Comparison of ENCODE assay signal across 36 cellular contexts in genomic region chr4:107630185-107630705, GRCh38.
"Had no signal": no experiment of that assay in that cellular context is flagged by ENCODE, and none has a peak within 500 bp of the region (broad histone marks: within the 10 kb centered on the region; RNA-seq: fewer than 3 reads in every experiment).

No MANE protein-coding gene starts in this region.

- H3K27me3 Mint-ChIP-seq: activated CD4-positive, alpha-beta memory T cell treated with anti-CD3 and anti-CD28 coated beads for 36 hours; activated naive CD8-positive, alpha-beta T cell treated with anti-CD3 and anti-CD28 coated beads, Interleukin-2, amount 50 U/mL, for 24 hours; activated T-helper 17 cell treated with anti-CD3 and anti-CD28 coated beads, Interleukin-2, amount 50 U/mL, for 72 hours; dendritic cell treated with granulocyte-macrophage colony-stimulating factor and Interleukin-4, amounts not matched to agents 40 ng/mL and 50 ng/mL, for 4 days; naive thymus-derived CD4-positive, alpha-beta T cell; stimulated activated naive CD8-positive, alpha-beta T cell treated with anti-CD3 and anti-CD28 coated beads, Interleukin-15, Interleukin-2, amounts not matched to agents 100 ng/mL and 50 ng/mL, for 24 hours; T-helper 17 cell had no signal

- H3K9me3 ChIP-seq: breast epithelium, esophagus squamous epithelium, heart right ventricle, right lobe of liver, thoracic aorta had no signal

- H3K4me1 Mint-ChIP-seq: activated naive CD8-positive, alpha-beta T cell treated with anti-CD3 and anti-CD28 coated beads, Interleukin-2, amount 50 U/mL, for 24 hours; neural progenitor cell had no signal

- H2AFZ ChIP-seq: neural progenitor cell had no signal

- ATAC-seq: activated naive CD8-positive, alpha-beta T cell treated with anti-CD3 and anti-CD28 coated beads, Interleukin-2, amount 50 U/mL, for 24 hours; activated T-helper 17 cell treated with anti-CD3 and anti-CD28 coated beads, Interleukin-2, amount 50 U/mL, for 72 hours; heart right ventricle; left cardiac atrium; left ventricle myocardium superior; naive thymus-derived CD4-positive, alpha-beta T cell; right lobe of liver; SK-N-SH treated with all-trans-retinoic acid at 6 μM for 48 hours; T-helper 17 cell had no signal

- H3K27ac ChIP-seq: breast epithelium, epithelial cell of prostate, esophagus squamous epithelium, heart right ventricle, neural progenitor cell, thoracic aorta had no signal

- H3K4me1 ChIP-seq: breast epithelium, heart right ventricle, neural progenitor cell had no signal

- DNase-seq: activated CD4-positive, alpha-beta memory T cell treated with anti-CD3 and anti-CD28 coated beads for 36 hours; activated CD4-positive, alpha-beta T cell treated with anti-CD3 and anti-CD28 coated beads for 48 hours; activated CD8-positive, alpha-beta memory T cell treated with anti-CD3 and anti-CD28 coated beads, Interleukin-2, amount 50 U/mL, for 4 hours; activated gamma-delta T cell treated with Interleukin-2 at 50 U/mL for 16 hours; activated naive CD4-positive, alpha-beta T cell treated with anti-CD3 and anti-CD28 coated beads, Interleukin-2, amount 50 U/mL, for 16 hours; activated naive CD8-positive, alpha-beta T cell treated with anti-CD3 and anti-CD28 coated beads, Interleukin-2, amount 50 U/mL, for 24 hours; activated T-cell treated with anti-CD3 and anti-CD28 coated beads, Interleukin-2, amount 50 U/mL, for 1 hour; amygdala; central memory CD4-positive, alpha-beta T cell; effector CD4-positive, alpha-beta T cell; esophagus squamous epithelium; foreskin melanocyte; heart right ventricle; left cardiac atrium; left ventricle myocardium superior; mammary epithelial cell; naive thymus-derived CD4-positive, alpha-beta T cell; occipital lobe; posterior cingulate gyrus; right lobe of liver; stimulated activated CD4-positive, alpha-beta T cell treated with anti-CD3 and anti-CD28 coated beads, Interleukin-12 subunit alpha, Interleukin-12 subunit beta, amount 100 ng/mL, for 4 hours; stimulated activated CD4-positive, alpha-beta T cell treated with anti-CD3 and anti-CD28 coated beads, Interleukin-4, amount 100 ng/mL, for 1 hour; T-helper 17 cell; T1000; trophoblast cell had no signal

- H3K4me2 ChIP-seq: neural progenitor cell had no signal

- H3K36me3 ChIP-seq: breast epithelium, neural progenitor cell, right lobe of liver, thoracic aorta had no signal

- H3K4me3 ChIP-seq: breast epithelium, esophagus squamous epithelium, heart right ventricle, neural progenitor cell, skin epidermis, thoracic aorta had no signal

- H3K27me3 ChIP-seq: breast epithelium, esophagus squamous epithelium, heart right ventricle, neural progenitor cell, right lobe of liver had no signal

- H3K27ac Mint-ChIP-seq: activated CD4-positive, alpha-beta memory T cell treated with anti-CD3 and anti-CD28 coated beads for 36 hours; activated naive CD8-positive, alpha-beta T cell treated with anti-CD3 and anti-CD28 coated beads, Interleukin-2, amount 50 U/mL, for 24 hours; activated T-helper 17 cell treated with anti-CD3 and anti-CD28 coated beads, Interleukin-2, amount 50 U/mL, for 72 hours; dendritic cell treated with granulocyte-macrophage colony-stimulating factor and Interleukin-4, amounts not matched to agents 40 ng/mL and 50 ng/mL, for 4 days; mesothelial cell of epicardium; neural progenitor cell; stimulated activated naive CD8-positive, alpha-beta T cell treated with anti-CD3 and anti-CD28 coated beads, Interleukin-15, Interleukin-2, amounts not matched to agents 100 ng/mL and 50 ng/mL, for 24 hours; T-helper 17 cell had no signal

- H3K9me3 Mint-ChIP-seq: activated CD4-positive, alpha-beta memory T cell treated with anti-CD3 and anti-CD28 coated beads for 36 hours; activated naive CD8-positive, alpha-beta T cell treated with anti-CD3 and anti-CD28 coated beads, Interleukin-2, amount 50 U/mL, for 24 hours; activated T-helper 17 cell treated with anti-CD3 and anti-CD28 coated beads, Interleukin-2, amount 50 U/mL, for 72 hours; dendritic cell treated with granulocyte-macrophage colony-stimulating factor and Interleukin-4, amounts not matched to agents 40 ng/mL and 50 ng/mL, for 4 days; stimulated activated naive CD8-positive, alpha-beta T cell treated with anti-CD3 and anti-CD28 coated beads, Interleukin-15, Interleukin-2, amounts not matched to agents 100 ng/mL and 50 ng/mL, for 24 hours had no signal

- H3K9ac ChIP-seq: neural progenitor cell had no signal

- FAIRE-seq: urothelium cell line had no signal

- H3K4me3 Mint-ChIP-seq: activated CD4-positive, alpha-beta memory T cell treated with anti-CD3 and anti-CD28 coated beads for 36 hours; activated naive CD8-positive, alpha-beta T cell treated with anti-CD3 and anti-CD28 coated beads, Interleukin-2, amount 50 U/mL, for 24 hours; activated T-helper 17 cell treated with anti-CD3 and anti-CD28 coated beads, Interleukin-2, amount 50 U/mL, for 72 hours; dendritic cell treated with granulocyte-macrophage colony-stimulating factor and Interleukin-4, amounts not matched to agents 40 ng/mL and 50 ng/mL, for 4 days; mesothelial cell of epicardium; naive thymus-derived CD4-positive, alpha-beta T cell; neural progenitor cell; stimulated activated naive CD8-positive, alpha-beta T cell treated with anti-CD3 and anti-CD28 coated beads, Interleukin-15, Interleukin-2, amounts not matched to agents 100 ng/mL and 50 ng/mL, for 24 hours; T-helper 17 cell had no signal
